In the genomic region with DNA sequence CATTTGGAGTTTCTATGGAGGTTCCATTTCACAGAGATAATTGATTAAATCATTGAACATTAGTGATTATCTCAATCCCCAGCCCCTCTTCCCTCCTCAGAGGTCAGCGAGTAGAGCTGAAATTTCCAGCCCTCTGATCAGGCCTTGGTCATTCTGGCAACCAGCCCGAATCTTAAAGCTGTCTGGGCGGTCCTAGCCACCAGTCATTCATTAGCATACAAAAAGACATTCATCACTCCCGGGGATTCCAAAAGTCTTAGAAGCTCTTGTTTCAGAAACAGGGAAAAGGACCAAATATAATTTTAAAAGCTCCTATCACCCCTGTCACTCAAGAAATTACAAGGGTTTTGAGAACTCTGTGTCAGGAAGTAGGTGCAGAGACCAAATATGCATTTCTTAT, we compare ENCODE assay signal across 20 cellular contexts. TPM values are rescaled to one million over a fixed set of nuclear protein-coding genes. Genes with fewer than 3 reads are reported as not detected.
DNase-seq lines count a peak whose midpoint lies in the region; ATAC-seq and TF ChIP-seq lines count a peak whose summit lies in the region.
"Had no signal": no experiment of that assay in that cellular context is flagged by ENCODE, and none has a peak within 500 bp of the region (broad histone marks: within the 10 kb centered on the region; RNA-seq: fewer than 3 reads in every experiment).

No MANE protein-coding gene starts in this region.

- no peak overlapping the region for H3K18ac ChIP-seq in H9 (ENCODE audit: insufficient read length, low read depth, low read length)
- no peak overlapping the region for H3K18ac ChIP-seq in neuronal stem cell (ENCODE audit: low read length)

- no peak overlapping the region for H2BK20ac ChIP-seq in H9 (ENCODE audit: low read depth, low read length, poor library complexity, severe bottlenecking)

- peaks cover 8% of the 10 kb centered on the region in 2 experiments for H3K4me1 Mint-ChIP-seq in H9

- no peak overlapping the region for H2BK120ac ChIP-seq in H9 (ENCODE audit: low read depth, low read length, poor library complexity, severe bottlenecking)
- H2BK120ac ChIP-seq in neuronal stem cell (ENCODE audit: low read depth, low read length): no peak overlapping the region

- H2BK12ac ChIP-seq in H9 (ENCODE audit: insufficient read length, low read depth, low read length) (no peak overlapping the region), neuronal stem cell (ENCODE audit: low read length) (no peak overlapping the region)

- H4K20me1 ChIP-seq in H9 (ENCODE audit: control insufficient read depth, insufficient read depth, insufficient read length): no peaks in the 10 kb centered on the region

- H3K4me2 ChIP-seq in H9 (ENCODE audit: insufficient read depth, insufficient read length, low read length) (no peak overlapping the region), neuronal stem cell (ENCODE audit: insufficient read depth, low read length, poor library complexity, severe bottlenecking) (no peak overlapping the region)
- H3K4me2 ChIP-seq: PC-9 had no signal

- no peaks in the 10 kb centered on the region for H3K36me3 Mint-ChIP-seq in H9 (ENCODE audit: insufficient read depth in 1 of 3, low read depth in 3 of 3)

- H3K27ac ChIP-seq in H9 (ENCODE audit: insufficient read length, low read depth, low read length) (no peak overlapping the region), SJSA1 (no peak overlapping the region), neuronal stem cell (replicated peaks; ENCODE audit: low read length) (no peak overlapping the region)
- no peak overlapping the region for H3K27ac ChIP-seq in effector memory CD4-positive, alpha-beta T cell (ENCODE audit: insufficient read depth, low read length, poor library complexity, severe bottlenecking)
- H3K27ac ChIP-seq: PC-9 had no signal

- H2BK5ac ChIP-seq in H9 (ENCODE audit: insufficient read length, low read length) (no peak overlapping the region), neuronal stem cell (ENCODE audit: low read length) (no peak overlapping the region)

- H3K23ac ChIP-seq in H9 (ENCODE audit: insufficient read length, low read depth, low read length) (no peak overlapping the region), neuronal stem cell (ENCODE audit: low read depth, low read length, poor library complexity) (no peak overlapping the region)

- no peaks in the 10 kb centered on the region for H3K27me3 Mint-ChIP-seq in H9 (ENCODE audit: low read depth)

- H3K79me2 ChIP-seq in H9 (ENCODE audit: insufficient read depth, low read length): no peaks in the 10 kb centered on the region

- H4K5ac ChIP-seq in H9 (ENCODE audit: insufficient read length, low read depth, low read length): no peak overlapping the region

- DNase-seq in H9 (peak; percentile 59), SJSA1 (ENCODE audit: low read depth in 1 of 2, low spot score in 2 of 2) (peak; percentile 56 to 81), neuronal stem cell (ENCODE audit: low spot score) (no peak)
- no peak for DNase-seq in effector memory CD4-positive, alpha-beta T cell
- DNase-seq in stimulated activated CD4-positive, alpha-beta T cell treated with anti-CD3 and anti-CD28 coated beads, Interleukin-12 subunit alpha, Interleukin-12 subunit beta, amount 100 ng/mL, for 4 hours: no peak
- no peak for DNase-seq in activated CD8-positive, alpha-beta memory T cell treated with anti-CD3 and anti-CD28 coated beads, Interleukin-2, amount 50 U/mL, for 48 hours
- DNase-seq: activated CD4-positive, alpha-beta T cell treated with anti-CD3 and anti-CD28 coated beads, Interleukin-2, amount 50 U/mL, for 1 hour; aorta; DND-41; effector CD8-positive, alpha-beta T cell; glutamatergic neuron; NCI-H1048; small intestine; T-helper 17 cell had no signal

- H2AK5ac ChIP-seq in H9 (ENCODE audit: insufficient read length, low read length): no peak overlapping the region
- no peak overlapping the region for H2AK5ac ChIP-seq in neuronal stem cell (ENCODE audit: low read depth, low read length)

- no peaks in the 10 kb centered on the region for H3K36me3 ChIP-seq in SJSA1
- H3K36me3 ChIP-seq in neuronal stem cell (replicated peaks in 1 of 2; ENCODE audit: control insufficient read depth in 2 of 2, insufficient read depth in 2 of 2, low read length in 2 of 2): no peaks in the 10 kb centered on the region
- no peaks in the 10 kb centered on the region for H3K36me3 ChIP-seq in effector memory CD4-positive, alpha-beta T cell (ENCODE audit: control insufficient read depth, insufficient read depth, low read length)

- H4K91ac ChIP-seq in H9 (ENCODE audit: insufficient read length, low read depth, low read length): no peak overlapping the region
- H4K91ac ChIP-seq in neuronal stem cell (ENCODE audit: low read depth, low read length, poor library complexity): no peak overlapping the region

- no peak overlapping the region for H3T11ph ChIP-seq in H9 (ENCODE audit: low read length)

- H3K9me3 Mint-ChIP-seq in H9: no peaks in the 10 kb centered on the region
- H3K9me3 Mint-ChIP-seq: nephron had no signal

- no peak for TF ChIP-seq CTCF in H9 (conservative IDR thresholded peaks at IDR 0.05)

- H3K27me3 ChIP-seq in H9 (ENCODE audit: insufficient read depth, low read length): no peaks in the 10 kb centered on the region
- no peaks in the 10 kb centered on the region for H3K27me3 ChIP-seq in SJSA1 (replicated peaks)
- H3K27me3 ChIP-seq in neuronal stem cell (ENCODE audit: control insufficient read depth in 3 of 3, insufficient read depth in 3 of 3, low read depth in 1 of 3, low read length in 3 of 3): no peaks in the 10 kb centered on the region
- H3K27me3 ChIP-seq in effector memory CD4-positive, alpha-beta T cell (replicated peaks; ENCODE audit: control insufficient read depth, insufficient read depth, low read length, poor library complexity, severe bottlenecking): no peaks in the 10 kb centered on the region

- H3K23me2 ChIP-seq in H9 (ENCODE audit: insufficient read length, low read depth, low read length, poor library complexity, severe bottlenecking): no peaks in the 10 kb centered on the region

- H2BK15ac ChIP-seq in H9 (ENCODE audit: low read depth, low read length): no peak overlapping the region
- H2BK15ac ChIP-seq in neuronal stem cell (ENCODE audit: low read length): no peak overlapping the region

- no peak overlapping the region for H3K56ac ChIP-seq in H9 (ENCODE audit: insufficient read length, low read depth, low read length)

- H3K4me1 ChIP-seq in H9 (ENCODE audit: insufficient read depth, low read length): peaks cover 2% of the 10 kb centered on the region; the same call in 1 of the 2 replicates
- peaks cover 14% of the 10 kb centered on the region for H3K4me1 ChIP-seq in SJSA1 (replicated peaks)
- peaks cover 3 to 5% of the 10 kb centered on the region in 2 donors for H3K4me1 ChIP-seq in neuronal stem cell (ENCODE audit: control insufficient read depth in 2 of 2, insufficient read depth in 1 of 2, low read depth in 1 of 2, low read length in 2 of 2)
- H3K4me1 ChIP-seq in effector memory CD4-positive, alpha-beta T cell (ENCODE audit: control insufficient read depth, insufficient read depth, low read length, poor library complexity, severe bottlenecking): no peaks in the 10 kb centered on the region

- H3K79me1 ChIP-seq in H9 (ENCODE audit: insufficient read depth, low read depth, low read length, poor library complexity, severe bottlenecking) (no peaks in the 10 kb centered on the region), neuronal stem cell (ENCODE audit: low read depth, low read length) (no peaks in the 10 kb centered on the region)

- H3K4me3 Mint-ChIP-seq in H9: no peak overlapping the region
- H3K4me3 Mint-ChIP-seq: nephron, T-helper 17 cell had no signal

- H2AFZ ChIP-seq in H9 (ENCODE audit: low read length) (no peak overlapping the region), neuronal stem cell (ENCODE audit: low read length) (peak overlapping the region; percentile 73)
- H2AFZ ChIP-seq: PC-9 had no signal

- H3K14ac ChIP-seq in H9 (ENCODE audit: insufficient read depth, low read length): no peak overlapping the region
- no peak overlapping the region for H3K14ac ChIP-seq in neuronal stem cell (ENCODE audit: low read length)

- peak; percentile 46 for ATAC-seq in esophagus mucosa
- ATAC-seq in GM21515 (IDR thresholded peaks at IDR 0.05; ENCODE audit: unreplicated experiment): no peak
- ATAC-seq: HCT116, left lobe of liver, T-helper 17 cell had no signal

- no peak overlapping the region for H3K27ac Mint-ChIP-seq in H9
- H3K27ac Mint-ChIP-seq: T-helper 17 cell had no signal

- H3K4ac ChIP-seq in H9 (ENCODE audit: low read depth, low read length) (no peak overlapping the region), neuronal stem cell (ENCODE audit: low read length) (no peak overlapping the region)

- WGBS in H9 (ENCODE audit: extremely low coverage, insufficient read length, low lambda C conversion rate): no CpG with 5 or more reads among the region's 4 CpGs
- no CpG with 5 or more reads among the region's 4 CpGs for WGBS in neuronal stem cell (ENCODE audit: extremely low coverage in 2 of 2, insufficient read length in 2 of 2, insufficient replicate concordance in 1 of 2), 2 donors

- H4K8ac ChIP-seq in H9 (replicated peaks; ENCODE audit: insufficient read length, low read depth, low read length): no peak overlapping the region
- H4K8ac ChIP-seq in neuronal stem cell (ENCODE audit: low read depth, low read length): no peak overlapping the region

- H3K9ac ChIP-seq in H9 (ENCODE audit: extremely low read depth, insufficient read length, low read length) (no peak overlapping the region), neuronal stem cell (ENCODE audit: low read depth, low read length, poor library complexity) (no peak overlapping the region)

- H3K9me3 ChIP-seq in H9 (ENCODE audit: control insufficient read depth, low read depth, low read length): no peaks in the 10 kb centered on the region
- H3K9me3 ChIP-seq in SJSA1 (replicated peaks): no peaks in the 10 kb centered on the region
- no peaks in the 10 kb centered on the region for H3K9me3 ChIP-seq in neuronal stem cell (replicated peaks in 1 of 2; ENCODE audit: control insufficient read depth in 2 of 2, insufficient read depth in 1 of 2, low read depth in 1 of 2, low read length in 2 of 2)
- no peaks in the 10 kb centered on the region for H3K9me3 ChIP-seq in effector memory CD4-positive, alpha-beta T cell (ENCODE audit: control insufficient read depth, low read length)

- no peak overlapping the region for H3K4me3 ChIP-seq in SJSA1
- H3K4me3 ChIP-seq in neuronal stem cell (ENCODE audit: low read length in 2 of 2): no peak overlapping the region
- H3K4me3 ChIP-seq in effector memory CD4-positive, alpha-beta T cell (ENCODE audit: insufficient read depth, low read depth, low read length, poor library complexity, severe bottlenecking): no peak overlapping the region
- H3K4me3 ChIP-seq: PC-9 had no signal

RNA-seq across cellular contexts. Expression of gene ZNF474, which starts 41.3 kb away (rescaled TPM):
- total RNA-seq in H9 (2021) (not detected in 2 replicates), esophagus mucosa (not detected)
- 0.44 TPM in 1 of 2 replicates, not detected in the other for total RNA-seq in SJSA1 (2014; rRNA removed; shearing (Covaris generic))
- 0.39 TPM for polyA plus RNA-seq in neuronal stem cell (2013, experiment 1 of 2)
- polyA plus RNA-seq in neuronal stem cell (2013, experiment 2 of 2): 0.51 TPM
- total RNA-seq: PC-9 had no signal

Comparison
In these comparisons a context has a peak if more than half of its experiments do, and no peak if none do; other contexts are left out.
1. DNase-seq: peak in H9 (single experiment) and SJSA1 (2 of 2); none in neuronal stem cell (single experiment), effector memory CD4-positive, alpha-beta T cell (0 of 3), stimulated activated CD4-positive, alpha-beta T cell treated with anti-CD3 and anti-CD28 coated beads, Interleukin-12 subunit alpha, Interleukin-12 subunit beta, amount 100 ng/mL, for 4 hours (single experiment) and activated CD8-positive, alpha-beta memory T cell treated with anti-CD3 and anti-CD28 coated beads, Interleukin-2, amount 50 U/mL, for 48 hours (single experiment).